Comparison of ENCODE assay signal across 8 cellular contexts in the genomic region with DNA sequence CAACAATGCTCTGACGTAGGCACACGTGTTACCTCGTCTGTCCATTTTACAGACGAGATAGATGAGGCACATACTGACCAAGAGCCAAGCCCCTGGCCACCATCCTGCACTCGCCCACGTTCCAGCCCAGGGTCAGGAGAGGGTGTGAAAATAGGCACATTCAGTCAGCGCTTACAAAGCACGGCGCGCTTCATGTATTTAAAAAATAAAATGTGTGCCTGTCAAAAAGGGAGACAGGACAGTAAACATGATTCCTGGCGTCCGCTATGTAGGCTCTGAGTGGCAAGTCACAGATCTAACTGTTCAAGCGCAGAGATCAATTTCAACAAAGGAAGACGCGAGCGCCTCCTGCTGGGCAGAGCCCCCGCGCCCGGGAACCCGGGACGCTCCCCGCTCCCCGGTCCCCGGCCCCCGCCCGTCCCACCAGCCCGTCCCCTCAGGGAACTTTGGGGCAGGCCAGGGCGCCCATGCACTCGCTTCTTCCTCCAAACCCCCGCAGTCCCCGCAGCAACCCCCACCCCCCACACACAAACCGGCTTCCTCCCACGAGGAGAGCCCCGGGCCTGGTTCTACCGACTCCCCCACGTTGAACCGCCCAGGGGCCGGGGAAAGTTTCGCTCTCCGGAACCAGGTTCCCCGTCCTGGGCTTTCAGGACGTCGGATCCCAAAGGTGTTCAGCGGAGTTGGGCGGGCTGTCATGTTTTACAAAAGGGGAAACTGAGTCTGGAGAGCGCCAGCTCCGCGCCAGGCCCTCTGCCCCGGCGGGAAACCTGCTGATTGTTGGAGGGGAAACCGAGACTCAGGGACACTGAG. TPM values are rescaled to one million over a fixed set of nuclear protein-coding genes. Genes with fewer than 3 reads are reported as not detected.
A peak's percentile ranks its signal among the peaks of the same experiment; 100 is the strongest.
DNase-seq lines count a peak whose midpoint lies in the region; ATAC-seq and TF ChIP-seq lines count a peak whose summit lies in the region.

No MANE protein-coding gene starts in this region.

- no peaks in the 10 kb centered on the region for H3K36me3 ChIP-seq in OCI-LY7 (ENCODE audit: insufficient read depth, low read length)

- H3K27ac ChIP-seq in OCI-LY7 (ENCODE audit: low read depth, low read length, poor library complexity, severe bottlenecking) (peak overlapping the region; percentile 86), epithelial cell of prostate (peak overlapping the region; percentile 93)

- peak overlapping the region; percentile 99 for H3K4me2 ChIP-seq in OCI-LY7 (ENCODE audit: low read length)

- DNase-seq in G401 (ENCODE audit: low spot score) (peak; percentile 59), OCI-LY7 (ENCODE audit: low spot score) (peak; percentile 81), activated T-cell treated with anti-CD3 and anti-CD28 coated beads for 48 hours (ENCODE audit: low read depth) (peak; percentile 92), epithelial cell of prostate (ENCODE audit: low read depth, low spot score) (no peak)
- peak; percentile 84 to 88 for DNase-seq in stimulated activated CD8-positive, alpha-beta memory T cell treated with anti-CD3 and anti-CD28 coated beads, Interleukin-2, amount 100 ng/mL, for 1 hour (ENCODE audit: low read depth in 2 of 2)

- POLR2A ChIA-PET in OCI-LY7 (lab: Charles Lee): interaction anchor here (1.9 kb wide), 1 partner anchor 46 kb away, joined by 6 read pairs; a partner anchor contains a TSS

- peak overlapping the region; percentile 61 for H2AFZ ChIP-seq in OCI-LY7 (ENCODE audit: low read length)

- H3K9me2 ChIP-seq in OCI-LY7 (ENCODE audit: insufficient read depth, low read length): no peaks in the 10 kb centered on the region

- CTCF ChIA-PET in OCI-LY7 (lab: Charles Lee; ENCODE audit: unreplicated experiment): interaction anchor here (1.4 kb wide), 1 partner anchor 47 kb away, joined by 6 read pairs; no protein-coding TSS in a partner anchor

- H3K4me3 ChIP-seq in OCI-LY7 (ENCODE audit: low read depth, low read length, poor library complexity, severe bottlenecking) (peak overlapping the region; percentile 80), mononuclear cell (ENCODE audit: low read length) (peak overlapping the region; percentile 68)

- BruUV-seq in OCI-LY7 (replicated peaks; lab: Mats Ljungman, UMichigan): no TSS peak

- no peaks in the 10 kb centered on the region for H3K79me2 ChIP-seq in OCI-LY7 (ENCODE audit: insufficient read depth, low read depth, low read length)

- TF ChIP-seq CTCF in OCI-LY7 (conservative IDR thresholded peaks at IDR 0.05; ENCODE audit: low read length): peak; percentile 89

- in situ Hi-C loops in G401 (cut with HindIII; ENCODE audit: low sequenced_read_pairs): no loop called here

- intact Hi-C loops in OCI-LY7 (cut with micrococcal nuclease; ENCODE audit: unreplicated experiment): loop anchor here (1.0 to 2.0 kb wide), 3 partner anchors 32 to 120 kb away; no protein-coding TSS in a partner anchor

- H3K9me3 ChIP-seq in OCI-LY7 (ENCODE audit: low read length) (no peaks in the 10 kb centered on the region), mononuclear cell (ENCODE audit: low read depth, low read length) (no peaks in the 10 kb centered on the region)

- no peaks in the 10 kb centered on the region for H3K27me3 ChIP-seq in mononuclear cell (ENCODE audit: insufficient read depth, low read length)

- H4K20me1 ChIP-seq in OCI-LY7 (ENCODE audit: insufficient read depth, low read length): no peaks in the 10 kb centered on the region

- H3K4me1 ChIP-seq in OCI-LY7 (ENCODE audit: insufficient read depth, low read length, poor library complexity, severe bottlenecking): peaks cover 31% of the 10 kb centered on the region
- peaks cover 36% of the 10 kb centered on the region for H3K4me1 ChIP-seq in mononuclear cell (ENCODE audit: insufficient read depth, low read length)

- peak; percentile 33 for ATAC-seq in HG03025 (IDR thresholded peaks at IDR 0.05; ENCODE audit: low FRiP score, unreplicated experiment)
- ATAC-seq in GM21423 (IDR thresholded peaks at IDR 0.05; ENCODE audit: unreplicated experiment): no peak

RNA-seq across cellular contexts. Expression of a gene that starts 10.4 kb away (rescaled TPM):
- 5.0 and 6.7 TPM in 2 replicates for total RNA-seq in G401 (2014; rRNA removed; shearing (Covaris generic))
- 6.8 and 7.3 TPM in 2 replicates for total RNA-seq in OCI-LY7 (2014; rRNA removed; shearing (Covaris generic))
- 18.7 and 19.6 TPM in 2 replicates for total RNA-seq in OCI-LY7 (2022)
- total RNA-seq in mononuclear cell: 1.4 TPM

RNA-seq across cellular contexts. Expression of a gene that starts 13.8 kb away (rescaled TPM):
- not detected in 2 replicates for total RNA-seq in G401 (2014; rRNA removed; shearing (Covaris generic))
- 0.05 and 0.25 TPM in 2 replicates for total RNA-seq in OCI-LY7 (2014; rRNA removed; shearing (Covaris generic))
- total RNA-seq in OCI-LY7 (2022) (0.30 TPM in 2 replicates), mononuclear cell (2.4 TPM)

RNA-seq across cellular contexts. Expression of a gene that starts 45.6 kb away (rescaled TPM):
- total RNA-seq in G401 (2014; rRNA removed; shearing (Covaris generic)): not detected in 2 replicates
- total RNA-seq in OCI-LY7 (2014; rRNA removed; shearing (Covaris generic)): 91.5 and 142 TPM in 2 replicates
- total RNA-seq in OCI-LY7 (2022): 321 and 331 TPM in 2 replicates
- total RNA-seq in mononuclear cell: 107 TPM

RNA-seq across cellular contexts. Expression of a gene that starts 48.8 kb away (rescaled TPM):
- total RNA-seq in G401 (2014; rRNA removed; shearing (Covaris generic)): not detected in 2 replicates
- total RNA-seq in OCI-LY7 (2014; rRNA removed; shearing (Covaris generic)): not detected in 2 replicates
- total RNA-seq in OCI-LY7 (2022): not detected in 2 replicates
- total RNA-seq in mononuclear cell: 26.9 TPM

Comparison
In these comparisons a context has a peak if more than half of its experiments do, and no peak if none do; other contexts are left out.
1. RNA of a gene that starts 45.6 kb away (total RNA-seq): 91.5 to 331 TPM in OCI-LY7 and 107 TPM in mononuclear cell (single experiment); not detected in G401; every median in the first group is over 10 times any median in the second.